ENCODE assay signal across 2 cellular contexts in the genomic region with DNA sequence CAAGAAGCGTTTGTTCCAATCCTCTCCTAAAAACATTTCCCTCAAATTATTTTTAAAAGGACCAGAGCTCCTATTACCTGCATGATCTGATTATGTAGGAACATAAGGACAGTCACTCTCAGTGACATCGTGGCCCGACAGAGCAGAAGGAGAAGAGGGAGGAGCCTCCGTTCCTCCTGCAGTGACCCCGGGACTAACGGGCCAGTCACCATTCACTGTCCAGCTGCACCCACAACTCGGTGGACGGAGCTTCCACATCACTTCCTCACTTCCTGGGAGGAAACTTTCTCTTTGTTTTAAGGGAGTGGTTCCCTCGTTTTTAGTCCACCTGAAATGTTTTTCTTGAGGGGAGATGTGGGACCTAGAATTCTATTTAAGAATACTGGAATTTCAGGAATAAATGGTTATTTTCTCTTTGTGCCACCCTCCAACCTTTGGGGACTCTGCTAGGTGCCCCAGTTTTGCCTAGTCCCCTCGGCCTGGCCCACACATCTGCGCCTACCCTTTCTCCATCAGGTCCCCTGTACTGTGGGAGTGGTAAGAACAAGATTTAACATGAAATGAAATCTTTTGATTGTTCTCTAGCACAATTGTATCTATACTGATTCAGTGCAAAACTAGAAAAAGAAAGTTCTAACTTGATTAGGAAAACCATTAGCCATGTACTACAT.
TF ChIP-seq lines count a peak whose summit lies in the region.

No MANE protein-coding gene starts in this region.

TF ChIP-seq in SK-N-SH, 30 proteins besides CTCF, POLR2A, EP300 and RAD21 (continued from another document):
- TF ChIP-seq, protein P1, sequence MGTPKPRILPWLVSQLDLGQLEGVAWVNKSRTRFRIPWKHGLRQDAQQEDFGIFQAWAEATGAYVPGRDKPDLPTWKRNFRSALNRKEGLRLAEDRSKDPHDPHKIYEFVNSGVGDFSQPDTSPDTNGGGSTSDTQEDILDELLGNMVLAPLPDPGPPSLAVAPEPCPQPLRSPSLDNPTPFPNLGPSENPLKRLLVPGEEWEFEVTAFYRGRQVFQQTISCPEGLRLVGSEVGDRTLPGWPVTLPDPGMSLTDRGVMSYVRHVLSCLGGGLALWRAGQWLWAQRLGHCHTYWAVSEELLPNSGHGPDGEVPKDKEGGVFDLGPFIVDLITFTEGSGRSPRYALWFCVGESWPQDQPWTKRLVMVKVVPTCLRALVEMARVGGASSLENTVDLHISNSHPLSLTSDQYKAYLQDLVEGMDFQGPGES (IDR thresholded peaks at IDR 0.05; ENCODE audit: low read depth, low read length) = no peak
- TF ChIP-seq TAF1 (IDR thresholded peaks at IDR 0.05; ENCODE audit: borderline replicate concordance, low read depth, low read length) (no peak), POLR2AphosphoS5 (IDR thresholded peaks at IDR 0.05; ENCODE audit: low read depth, low read length) (no peak), YY1 (IDR thresholded peaks at IDR 0.05; ENCODE audit: low read depth) (no peak), FOXJ3 (CRISPR knock-in tag; IDR thresholded peaks at IDR 0.05) (no peak)
- TF ChIP-seq, protein P2, sequence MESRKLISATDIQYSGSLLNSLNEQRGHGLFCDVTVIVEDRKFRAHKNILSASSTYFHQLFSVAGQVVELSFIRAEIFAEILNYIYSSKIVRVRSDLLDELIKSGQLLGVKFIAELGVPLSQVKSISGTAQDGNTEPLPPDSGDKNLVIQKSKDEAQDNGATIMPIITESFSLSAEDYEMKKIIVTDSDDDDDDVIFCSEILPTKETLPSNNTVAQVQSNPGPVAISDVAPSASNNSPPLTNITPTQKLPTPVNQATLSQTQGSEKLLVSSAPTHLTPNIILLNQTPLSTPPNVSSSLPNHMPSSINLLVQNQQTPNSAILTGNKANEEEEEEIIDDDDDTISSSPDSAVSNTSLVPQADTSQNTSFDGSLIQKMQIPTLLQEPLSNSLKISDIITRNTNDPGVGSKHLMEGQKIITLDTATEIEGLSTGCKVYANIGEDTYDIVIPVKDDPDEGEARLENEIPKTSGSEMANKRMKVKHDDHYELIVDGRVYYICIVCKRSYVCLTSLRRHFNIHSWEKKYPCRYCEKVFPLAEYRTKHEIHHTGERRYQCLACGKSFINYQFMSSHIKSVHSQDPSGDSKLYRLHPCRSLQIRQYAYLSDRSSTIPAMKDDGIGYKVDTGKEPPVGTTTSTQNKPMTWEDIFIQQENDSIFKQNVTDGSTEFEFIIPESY (IDR thresholded peaks at IDR 0.05; ENCODE audit: borderline replicate concordance, low read depth) = no peak

TF ChIP-seq in SK-N-SH treated with all-trans-retinoic acid at 6 μM for 48 hours, 23 proteins besides CTCF, POLR2A, EP300 and RAD21 (continued from another document):
- TF ChIP-seq, protein P3, sequence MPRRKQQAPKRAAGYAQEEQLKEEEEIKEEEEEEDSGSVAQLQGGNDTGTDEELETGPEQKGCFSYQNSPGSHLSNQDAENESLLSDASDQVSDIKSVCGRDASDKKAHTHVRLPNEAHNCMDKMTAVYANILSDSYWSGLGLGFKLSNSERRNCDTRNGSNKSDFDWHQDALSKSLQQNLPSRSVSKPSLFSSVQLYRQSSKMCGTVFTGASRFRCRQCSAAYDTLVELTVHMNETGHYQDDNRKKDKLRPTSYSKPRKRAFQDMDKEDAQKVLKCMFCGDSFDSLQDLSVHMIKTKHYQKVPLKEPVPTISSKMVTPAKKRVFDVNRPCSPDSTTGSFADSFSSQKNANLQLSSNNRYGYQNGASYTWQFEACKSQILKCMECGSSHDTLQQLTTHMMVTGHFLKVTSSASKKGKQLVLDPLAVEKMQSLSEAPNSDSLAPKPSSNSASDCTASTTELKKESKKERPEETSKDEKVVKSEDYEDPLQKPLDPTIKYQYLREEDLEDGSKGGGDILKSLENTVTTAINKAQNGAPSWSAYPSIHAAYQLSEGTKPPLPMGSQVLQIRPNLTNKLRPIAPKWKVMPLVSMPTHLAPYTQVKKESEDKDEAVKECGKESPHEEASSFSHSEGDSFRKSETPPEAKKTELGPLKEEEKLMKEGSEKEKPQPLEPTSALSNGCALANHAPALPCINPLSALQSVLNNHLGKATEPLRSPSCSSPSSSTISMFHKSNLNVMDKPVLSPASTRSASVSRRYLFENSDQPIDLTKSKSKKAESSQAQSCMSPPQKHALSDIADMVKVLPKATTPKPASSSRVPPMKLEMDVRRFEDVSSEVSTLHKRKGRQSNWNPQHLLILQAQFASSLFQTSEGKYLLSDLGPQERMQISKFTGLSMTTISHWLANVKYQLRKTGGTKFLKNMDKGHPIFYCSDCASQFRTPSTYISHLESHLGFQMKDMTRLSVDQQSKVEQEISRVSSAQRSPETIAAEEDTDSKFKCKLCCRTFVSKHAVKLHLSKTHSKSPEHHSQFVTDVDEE (CRISPR knock-in tag; IDR thresholded peaks at IDR 0.05) = no peak
TF ChIP-seq in SK-N-SH treated with all-trans-retinoic acid at 6 μM for 48 hours: peak in this region for 0.
